12 cellular contexts compared by ENCODE assay signal in the genomic region with DNA sequence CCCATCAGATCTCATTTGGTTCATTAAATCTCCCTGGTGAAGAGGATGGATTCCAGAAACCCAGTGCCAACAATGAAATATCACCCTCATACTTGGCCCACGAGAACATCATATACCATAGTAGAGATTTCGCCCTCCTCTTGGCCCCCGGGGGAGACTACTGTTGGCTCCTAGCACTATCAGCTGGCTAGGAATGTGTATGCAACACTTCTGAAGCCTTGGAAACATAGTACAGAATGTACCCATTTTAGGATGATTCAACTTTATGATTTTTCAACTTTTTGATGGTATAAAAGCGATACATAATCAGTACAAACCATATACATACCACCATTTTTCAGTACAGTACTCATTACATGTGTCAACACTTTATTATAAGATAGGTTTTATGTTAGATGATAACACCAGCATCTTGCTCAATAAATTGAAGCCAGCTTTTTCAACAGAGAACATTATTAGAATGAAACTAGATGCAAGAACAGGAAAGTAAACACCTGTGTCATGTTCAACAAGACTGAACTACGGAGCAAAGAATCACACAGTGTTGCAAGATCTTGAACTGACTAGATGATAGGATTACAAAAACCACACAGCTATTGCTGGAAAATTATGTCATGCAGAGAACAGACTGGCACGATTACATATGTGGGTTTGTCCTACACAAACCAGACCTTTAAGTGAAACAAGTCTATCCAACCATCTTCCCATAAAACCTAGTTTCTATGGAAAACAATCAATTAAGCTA. TPM values are rescaled to one million over a fixed set of nuclear protein-coding genes. Genes with fewer than 3 reads are reported as not detected.
DNase-seq lines count a peak whose midpoint lies in the region; ATAC-seq, FAIRE-seq and TF ChIP-seq lines count a peak whose summit lies in the region.
"Had no signal": no experiment of that assay in that cellular context is flagged by ENCODE, and none has a peak within 500 bp of the region (broad histone marks: within the 10 kb centered on the region; RNA-seq: fewer than 3 reads in every experiment).

No MANE protein-coding gene starts in this region.

- no peak overlapping the region for H3K56ac ChIP-seq in mesendoderm (ENCODE audit: low read length)

- no peak overlapping the region for H2BK15ac ChIP-seq in mesendoderm (replicated peaks; ENCODE audit: low read depth)

- H3K4me1 ChIP-seq in astrocyte (ENCODE audit: insufficient read depth, low read length) = peaks cover 15% of the 10 kb centered on the region
- H3K4me1 ChIP-seq in right lobe of liver = peaks cover 0 to 13% (median 4%) of the 10 kb centered on the region in 4 donors
- peaks cover 5% of the 10 kb centered on the region for H3K4me1 ChIP-seq in mesendoderm (ENCODE audit: control insufficient read depth, low read depth, low read length)
- H3K4me1 ChIP-seq: prostate gland had no signal

- H3K79me1 ChIP-seq in mesendoderm (ENCODE audit: low read length) = no peaks in the 10 kb centered on the region

- H3K4me3 ChIP-seq in AG10803 (ENCODE audit: low read length) = no peak overlapping the region
- no peak overlapping the region for H3K4me3 ChIP-seq in astrocyte (ENCODE audit: insufficient read depth, low read depth, low read length)
- no peak overlapping the region for H3K4me3 ChIP-seq in right lobe of liver
- no peak overlapping the region for H3K4me3 ChIP-seq in dorsolateral prefrontal cortex
- H3K4me3 ChIP-seq in mesendoderm (ENCODE audit: low read length) = no peak overlapping the region
- H3K4me3 ChIP-seq: prostate gland had no signal

- H3K4me2 ChIP-seq in astrocyte (ENCODE audit: low read length) (no peak overlapping the region), mesendoderm (ENCODE audit: low read length) (no peak overlapping the region)

- ATAC-seq in right lobe of liver = peak; percentile 89 to 92 (median 91)

- no peak overlapping the region for H2AK5ac ChIP-seq in mesendoderm (ENCODE audit: low read length)

- H3K4me3 Mint-ChIP-seq in astrocyte (ENCODE audit: unreplicated experiment) = no peak overlapping the region

- no peak overlapping the region for H3K23ac ChIP-seq in mesendoderm (ENCODE audit: low read length)

- peak overlapping the region; percentile 34 for H3K27ac Mint-ChIP-seq in astrocyte (ENCODE audit: unreplicated experiment)

- H3K9me3 Mint-ChIP-seq in astrocyte (ENCODE audit: unreplicated experiment) = no peaks in the 10 kb centered on the region

- H2BK5ac ChIP-seq in mesendoderm (ENCODE audit: low read length) = no peak overlapping the region

- TF ChIP-seq POLR2A in right lobe of liver (IDR thresholded peaks at IDR 0.05) = no peak

- H3K36me3 ChIP-seq in astrocyte (ENCODE audit: insufficient read depth, low read length) (peaks cover 20% of the 10 kb centered on the region), right lobe of liver (peaks cover 0 to 25% (median 16%) of the 10 kb centered on the region in 4 donors), mesendoderm (ENCODE audit: control insufficient read depth, insufficient read depth, low read length) (peaks cover 14% of the 10 kb centered on the region)

- H3K9me3 ChIP-seq in astrocyte (ENCODE audit: insufficient read depth, low read depth, low read length) (no peaks in the 10 kb centered on the region), right lobe of liver (no peaks in the 10 kb centered on the region)
- H3K9me3 ChIP-seq: prostate gland had no signal

- H3K9ac ChIP-seq in astrocyte (ENCODE audit: low read length) (no peak overlapping the region), mesendoderm (ENCODE audit: low read length) (no peak overlapping the region)

- peaks cover 14% of the 10 kb centered on the region for H3K36me3 Mint-ChIP-seq in astrocyte (ENCODE audit: low read depth, unreplicated experiment)

- no peak overlapping the region for H3K4ac ChIP-seq in mesendoderm (ENCODE audit: low read depth, low read length)

- H3K79me2 ChIP-seq in astrocyte (ENCODE audit: insufficient read depth, low read length) (no peaks in the 10 kb centered on the region), mesendoderm (ENCODE audit: control insufficient read depth, insufficient read depth, low read length) (no peaks in the 10 kb centered on the region)

- H2AFZ ChIP-seq in astrocyte (ENCODE audit: low read depth, low read length) = no peak overlapping the region

- no peak overlapping the region for H3K18ac ChIP-seq in mesendoderm (ENCODE audit: low read length)

- no peak overlapping the region for H3K27ac ChIP-seq in astrocyte (ENCODE audit: low read depth, low read length)
- H3K27ac ChIP-seq in right lobe of liver = peak overlapping the region; percentile 73 to 80 (median 74)
- H3K27ac ChIP-seq in dorsolateral prefrontal cortex = peak overlapping the region in 2 of 59 donors; percentile 43 to 46
- no peak overlapping the region for H3K27ac ChIP-seq in mesendoderm (ENCODE audit: low read depth, low read length)
- H3K27ac ChIP-seq: prostate gland had no signal

- H4K8ac ChIP-seq in mesendoderm (ENCODE audit: low read depth, low read length) = no peak overlapping the region

- no peak overlapping the region for H4K5ac ChIP-seq in mesendoderm (ENCODE audit: low read length)

- no peaks in the 10 kb centered on the region for H3K27me3 Mint-ChIP-seq in astrocyte (ENCODE audit: low read depth, unreplicated experiment)

- no peaks in the 10 kb centered on the region for H3K27me3 ChIP-seq in astrocyte (ENCODE audit: insufficient read depth, low read length)
- no peaks in the 10 kb centered on the region for H3K27me3 ChIP-seq in right lobe of liver
- no peaks in the 10 kb centered on the region for H3K27me3 ChIP-seq in dorsolateral prefrontal cortex
- H3K27me3 ChIP-seq in mesendoderm (ENCODE audit: insufficient read depth, low read length, poor library complexity) = no peaks in the 10 kb centered on the region

- H4K20me1 ChIP-seq in astrocyte (ENCODE audit: insufficient read depth, low read length) = peaks cover 18% of the 10 kb centered on the region

- TF ChIP-seq CTCF in AG10803 (conservative IDR thresholded peaks at IDR 0.05; ENCODE audit: low read length) = no peak
- no peak for TF ChIP-seq CTCF in astrocyte (IDR thresholded peaks at IDR 0.05; ENCODE audit: insufficient read depth, low read depth, low read length)
- TF ChIP-seq CTCF in right lobe of liver (IDR thresholded peaks at IDR 0.05) = no peak
- TF ChIP-seq CTCF in dorsolateral prefrontal cortex (IDR thresholded peaks at IDR 0.05 in 54 of 56, conservative IDR thresholded peaks at IDR 0.05 in 2 of 56; ENCODE audit: low read depth in 1 of 56, partially characterized antibody in 56 of 56) = no peak

- WGBS in right lobe of liver (ENCODE audit: insufficient coverage, low coverage, low lambda C conversion rate, missing lambda C conversion rate) = 64% methylated on average over 6 of the region's 6 CpGs
- no CpG with 5 or more reads among the region's 6 CpGs for WGBS in mesendoderm (ENCODE audit: extremely low coverage, insufficient coverage, low lambda C conversion rate)

- DNase-seq in AG10803 (ENCODE audit: low read depth) = peak; percentile 73
- DNase-seq in Kasumi-1 (lab: John Stamatoyannopoulos, UW) = peak; percentile 3 to 21
- peak; percentile 69 for DNase-seq in astrocyte (ENCODE audit: low read depth)
- DNase-seq in right lobe of liver = no peak
- DNase-seq in dorsolateral prefrontal cortex = no peak
- no peak for DNase-seq in foreskin melanocyte
- no peak for DNase-seq in DMS79 (lab: John Stamatoyannopoulos, UW)
- DNase-seq in mesendoderm = no peak
- DNase-seq: NCI-H510A treated with DMSO at 0.1 percent for 48 hours, T-helper 9 cell had no signal

- intact Hi-C loops in right lobe of liver (cut with DNase I) (no loop called here), dorsolateral prefrontal cortex (cut with DNase I) (no loop called here)

- H2BK120ac ChIP-seq in mesendoderm (ENCODE audit: low read depth, low read length) = no peak overlapping the region

- no peak for FAIRE-seq in astrocyte (lab: Jason Lieb, UNC)
- FAIRE-seq: H1 had no signal

- H3K4me1 Mint-ChIP-seq in astrocyte (ENCODE audit: low read depth, unreplicated experiment) = peaks cover 20% of the 10 kb centered on the region

RNA-seq across cellular contexts. Expression of a gene that starts 17.2 kb away (rescaled TPM):
- total RNA-seq in astrocyte (192 and 209 TPM in 2 replicates), right lobe of liver (10 to 100 TPM; 38.1 to 77.3 (median 54.9) TPM), dorsolateral prefrontal cortex (10 to 100 TPM; 43.9 to 94.5 (median 65.1) TPM)
- 422 TPM for polyA plus RNA-seq in mesendoderm (2013, experiment 1 of 2)
- polyA plus RNA-seq in mesendoderm (2013, experiment 2 of 2) = 428 TPM

RNA-seq across cellular contexts. Expression of a gene that starts 37.1 kb away (rescaled TPM):
- 64.2 and 68.7 TPM in 2 replicates for total RNA-seq in astrocyte
- 10 to 100 TPM; 22.8 to 34.0 (median 26.9) TPM for total RNA-seq in right lobe of liver
- 10 to 100 TPM; 40.0 to 83.3 (median 56.8) TPM for total RNA-seq in dorsolateral prefrontal cortex
- polyA plus RNA-seq in mesendoderm (2013, experiment 1 of 2) = 37.5 TPM
- 36.2 TPM for polyA plus RNA-seq in mesendoderm (2013, experiment 2 of 2)

Comparison
In these comparisons a context has a peak if more than half of its experiments do, and no peak if none do; other contexts are left out.
1. DNase-seq: peak in AG10803 (single experiment), Kasumi-1 (2 of 2) and astrocyte (single experiment); none in right lobe of liver (0 of 3), dorsolateral prefrontal cortex (0 of 10), foreskin melanocyte (single experiment), DMS79 (single experiment) and mesendoderm (single experiment).
2. H3K27ac ChIP-seq: peak in right lobe of liver (3 of 3); none in astrocyte (single experiment) and mesendoderm (single experiment).